16 cellular contexts compared by ENCODE assay signal in genomic region chr1:212529211-212529731, GRCh38.
DNase-seq lines count a peak whose midpoint lies in the region; ATAC-seq and TF ChIP-seq lines count a peak whose summit lies in the region.
"Had no signal": no experiment of that assay in that cellular context is flagged by ENCODE, and none has a peak within 500 bp of the region (broad histone marks: within the 10 kb centered on the region; RNA-seq: fewer than 3 reads in every experiment).

No MANE protein-coding gene starts in this region.

- no peak overlapping the region for H3K4me3 Mint-ChIP-seq in activated naive CD8-positive, alpha-beta T cell treated with anti-CD3 and anti-CD28 coated beads, Interleukin-2, amount 50 U/mL, for 24 hours
- H3K4me3 Mint-ChIP-seq: activated CD8-positive, alpha-beta memory T cell treated with anti-CD3 and anti-CD28 coated beads, Interleukin-2, amount 10 ng/mL, durations not matched to agents 7 days and 5 days; CD14-positive monocyte; neural crest cell had no signal

- H3K9me3 ChIP-seq in MG63: no peaks in the 10 kb centered on the region
- H3K9me3 ChIP-seq: lower lobe of right lung, SJSA1 had no signal

- H3K27me3 Mint-ChIP-seq in activated naive CD8-positive, alpha-beta T cell treated with anti-CD3 and anti-CD28 coated beads, Interleukin-2, amount 50 U/mL, for 24 hours: peaks cover 14% of the 10 kb centered on the region

- DNase-seq in EL (peak; percentile 80), MG63 (peak; percentile 77), astrocyte of the cerebellum (ENCODE audit: low read depth) (peak; percentile 50), medulla oblongata (ENCODE audit: extremely low spot score) (peak; percentile 34)
- DNase-seq in activated naive CD8-positive, alpha-beta T cell treated with anti-CD3 and anti-CD28 coated beads, Interleukin-2, amount 50 U/mL, for 24 hours: no peak
- DNase-seq: activated CD8-positive, alpha-beta memory T cell treated with anti-CD3 and anti-CD28 coated beads, Interleukin-2, amount 10 ng/mL, durations not matched to agents 7 days and 5 days; lower lobe of right lung; NCI-H1436 treated with DMSO at 0.1 percent for 48 hours; NCI-H774 had no signal

- no peaks in the 10 kb centered on the region for H3K9me3 Mint-ChIP-seq in activated naive CD8-positive, alpha-beta T cell treated with anti-CD3 and anti-CD28 coated beads, Interleukin-2, amount 50 U/mL, for 24 hours
- H3K9me3 Mint-ChIP-seq: CD14-positive monocyte, neural crest cell had no signal

- H3K27ac Mint-ChIP-seq in activated naive CD8-positive, alpha-beta T cell treated with anti-CD3 and anti-CD28 coated beads, Interleukin-2, amount 50 U/mL, for 24 hours: no peak overlapping the region
- H3K27ac Mint-ChIP-seq: activated CD8-positive, alpha-beta memory T cell treated with anti-CD3 and anti-CD28 coated beads, Interleukin-2, amount 10 ng/mL, durations not matched to agents 7 days and 5 days; CD14-positive monocyte had no signal

- no peaks in the 10 kb centered on the region for H3K4me1 Mint-ChIP-seq in activated naive CD8-positive, alpha-beta T cell treated with anti-CD3 and anti-CD28 coated beads, Interleukin-2, amount 50 U/mL, for 24 hours

- H3K27me3 ChIP-seq in MG63: no peaks in the 10 kb centered on the region

- no peak overlapping the region for H3K4me3 ChIP-seq in MG63
- H3K4me3 ChIP-seq in astrocyte of the cerebellum (ENCODE audit: low read depth, low read length): no peak overlapping the region
- H3K4me3 ChIP-seq: lower lobe of right lung, SJSA1 had no signal

- no peak for ATAC-seq in GM19023 (IDR thresholded peaks at IDR 0.05; ENCODE audit: unreplicated experiment)
- no peak for ATAC-seq in activated naive CD8-positive, alpha-beta T cell treated with anti-CD3 and anti-CD28 coated beads, Interleukin-2, amount 50 U/mL, for 24 hours
- ATAC-seq in GM19324 (IDR thresholded peaks at IDR 0.05; ENCODE audit: low FRiP score, unreplicated experiment): no peak
- no peak for ATAC-seq in HG02610 (IDR thresholded peaks at IDR 0.05; ENCODE audit: unreplicated experiment)
- ATAC-seq: activated CD8-positive, alpha-beta memory T cell treated with anti-CD3 and anti-CD28 coated beads, Interleukin-2, amount 10 ng/mL, durations not matched to agents 7 days and 5 days; HCT116; lower lobe of right lung had no signal

- no peaks in the 10 kb centered on the region for H3K36me3 Mint-ChIP-seq in activated naive CD8-positive, alpha-beta T cell treated with anti-CD3 and anti-CD28 coated beads, Interleukin-2, amount 50 U/mL, for 24 hours (ENCODE audit: low read depth)
- H3K36me3 Mint-ChIP-seq: activated CD8-positive, alpha-beta memory T cell treated with anti-CD3 and anti-CD28 coated beads, Interleukin-2, amount 10 ng/mL, durations not matched to agents 7 days and 5 days; CD14-positive monocyte had no signal

- H3K36me3 ChIP-seq in MG63: no peaks in the 10 kb centered on the region
- H3K36me3 ChIP-seq: lower lobe of right lung, SJSA1 had no signal

- in situ Hi-C loops in astrocyte of the cerebellum (cut with HindIII; ENCODE audit: low sequenced_read_pairs): no loop called here

- TF ChIP-seq CTCF in astrocyte of the cerebellum (IDR thresholded peaks at IDR 0.05; ENCODE audit: low read depth, low read length, missing control alignments): no peak
